In genomic region chr4:42344749-42345148, GRCh38 we compare ENCODE assay signal across 32 cellular contexts. TPM values are rescaled to one million over a fixed set of nuclear protein-coding genes. Genes with fewer than 3 reads are reported as not detected.
DNase-seq lines count a peak whose midpoint lies in the region; ATAC-seq, FAIRE-seq and TF ChIP-seq lines count a peak whose summit lies in the region.
"Had no signal": no experiment of that assay in that cellular context is flagged by ENCODE, and none has a peak within 500 bp of the region (broad histone marks: within the 10 kb centered on the region; RNA-seq: fewer than 3 reads in every experiment).

No MANE protein-coding gene starts in this region.

- no peak for TF ChIP-seq RAD21 in GM12878 (IDR thresholded peaks at IDR 0.05; ENCODE audit: insufficient read depth, low read depth, low read length)

- H3K9me3 ChIP-seq in GM12878 (replicated peaks; ENCODE audit: control insufficient read depth, insufficient read depth, low read length), result no peaks in the 10 kb centered on the region
- H3K9me3 ChIP-seq in mucosa of descending colon, result no peaks in the 10 kb centered on the region
- H3K9me3 ChIP-seq: A549, Caco-2, SJSA1 had no signal

- no peak overlapping the region for H3K27ac Mint-ChIP-seq in natural killer cell treated with Interleukin-12 subunit alpha and Interleukin-12 subunit beta and Interleukin-15 and Interleukin-18, amount 100 ng/mL, for 72 hours
- no peak overlapping the region for H3K27ac Mint-ChIP-seq in activated T-helper 1 cell treated with anti-CD3 and anti-CD28 coated beads, Interleukin-12 subunit alpha, Interleukin-12 subunit beta, Interleukin-2, Interleukin-4 antibody, amounts not matched to agents 30 ng/mL and 10 ng/mL and 1 ng/mL, durations not matched to agents 14 hours and 24 hours and 36 hours
- H3K27ac Mint-ChIP-seq: CD8-positive, alpha-beta T cell; H9 had no signal

- H4K20me1 ChIP-seq in GM12878 (ENCODE audit: control insufficient read depth, insufficient read depth), result no peaks in the 10 kb centered on the region

- in situ Hi-C loops in GM12878 (cut with MboI), result no loop called here

- no peaks in the 10 kb centered on the region for H3K4me1 Mint-ChIP-seq in natural killer cell treated with Interleukin-12 subunit alpha and Interleukin-12 subunit beta and Interleukin-15 and Interleukin-18, amount 100 ng/mL, for 72 hours (ENCODE audit: low read depth in 2 of 2)
- H3K4me1 Mint-ChIP-seq in activated T-helper 1 cell treated with anti-CD3 and anti-CD28 coated beads, Interleukin-12 subunit alpha, Interleukin-12 subunit beta, Interleukin-2, Interleukin-4 antibody, amounts not matched to agents 30 ng/mL and 10 ng/mL and 1 ng/mL, durations not matched to agents 14 hours and 24 hours and 36 hours (ENCODE audit: low read depth), result no peaks in the 10 kb centered on the region

- ATAC-seq in GM12878, result no peak
- ATAC-seq in mucosa of descending colon, result peak; percentile 39
- no peak for ATAC-seq in natural killer cell treated with Interleukin-12 subunit alpha and Interleukin-12 subunit beta and Interleukin-15 and Interleukin-18, amount 100 ng/mL, for 72 hours
- no peak for ATAC-seq in HG03469 (IDR thresholded peaks at IDR 0.05; ENCODE audit: unreplicated experiment)
- no peak for ATAC-seq in GM21447 (IDR thresholded peaks at IDR 0.05; ENCODE audit: unreplicated experiment)
- ATAC-seq: A549; CD8-positive, alpha-beta T cell had no signal

- peak overlapping the region; percentile 4; the same call in 1 of the 2 replicates for H2AFZ ChIP-seq in GM12878 (ENCODE audit: control insufficient read depth, low read depth, low read length)
- H2AFZ ChIP-seq: GM23248, PC-9 had no signal

- no peaks in the 10 kb centered on the region; a peak in 1 of 4 replicates for H3K27me3 ChIP-seq in GM12878 (replicated peaks in 1 of 2; ENCODE audit: control insufficient read depth in 2 of 2, insufficient read depth in 2 of 2, low read length in 1 of 2)
- H3K27me3 ChIP-seq: SJSA1 had no signal

- TF ChIP-seq EP300 in GM12878 (IDR thresholded peaks at IDR 0.05; ENCODE audit: borderline replicate concordance in 1 of 2, control insufficient read depth in 1 of 2, low read depth in 2 of 2, low read length in 2 of 2), result no peak

- no peak overlapping the region for H3K4me3 Mint-ChIP-seq in natural killer cell treated with Interleukin-12 subunit alpha and Interleukin-12 subunit beta and Interleukin-15 and Interleukin-18, amount 100 ng/mL, for 72 hours
- H3K4me3 Mint-ChIP-seq in activated T-helper 1 cell treated with anti-CD3 and anti-CD28 coated beads, Interleukin-12 subunit alpha, Interleukin-12 subunit beta, Interleukin-2, Interleukin-4 antibody, amounts not matched to agents 30 ng/mL and 10 ng/mL and 1 ng/mL, durations not matched to agents 14 hours and 24 hours and 36 hours, result no peak overlapping the region
- H3K4me3 Mint-ChIP-seq: CD8-positive, alpha-beta T cell; H9 had no signal

- H3K4me3 ChIP-seq in GM12878 (no peak overlapping the region), mucosa of descending colon (no peak overlapping the region)
- H3K4me3 ChIP-seq: A549, GM23248, PC-9, SJSA1 had no signal

- no peaks in the 10 kb centered on the region for H3K36me3 Mint-ChIP-seq in natural killer cell treated with Interleukin-12 subunit alpha and Interleukin-12 subunit beta and Interleukin-15 and Interleukin-18, amount 100 ng/mL, for 72 hours
- no peaks in the 10 kb centered on the region for H3K36me3 Mint-ChIP-seq in activated T-helper 1 cell treated with anti-CD3 and anti-CD28 coated beads, Interleukin-12 subunit alpha, Interleukin-12 subunit beta, Interleukin-2, Interleukin-4 antibody, amounts not matched to agents 30 ng/mL and 10 ng/mL and 1 ng/mL, durations not matched to agents 14 hours and 24 hours and 36 hours (ENCODE audit: low read depth)
- H3K36me3 Mint-ChIP-seq: CD8-positive, alpha-beta T cell had no signal

- CTCF ChIA-PET in GM12878 (lab: Yijun Ruan, JAX), result interaction anchor here (0.9 to 1.0 kb wide), 2 partner anchors 8 to 175 kb away, joined by 3 read pairs; no protein-coding TSS in a partner anchor

- POLR2A ChIA-PET in GM12878 (lab: Charles Lee), result no interaction called here

- no peak overlapping the region for H3K27ac ChIP-seq in GM12878 (ENCODE audit: control insufficient read depth, insufficient read depth)
- H3K27ac ChIP-seq: A549, C4-2B, GM23248, PC-9, SJSA1 had no signal

- DNase-seq in GM18507 (ENCODE audit: extremely low spot score, insufficient read length, low read depth) (no peak), GM12878 (ENCODE audit: low read depth, low spot score) (no peak), mucosa of descending colon (no peak)
- DNase-seq in natural killer cell treated with Interleukin-12 subunit alpha and Interleukin-12 subunit beta and Interleukin-15 and Interleukin-18, amount 100 ng/mL, for 72 hours (ENCODE audit: low spot score), result no peak
- DNase-seq in activated T-helper 1 cell treated with anti-CD3 and anti-CD28 coated beads, Interleukin-12 subunit alpha, Interleukin-12 subunit beta, Interleukin-2, Interleukin-4 antibody, amounts not matched to agents 30 ng/mL and 10 ng/mL and 1 ng/mL, durations not matched to agents 14 hours and 24 hours and 36 hours (ENCODE audit: low spot score), result no peak
- DNase-seq: Caco-2; CD8-positive, alpha-beta T cell; DMS 273 treated with DMSO at 0.1 percent for 48 hours; DMS79; GM23248; H9; Kasumi-1; MV-4-11; NCI-H1105; NCI-H1436 treated with DMSO at 0.1 percent for 48 hours; NCI-H187 treated with DMSO at 0.1 percent for 48 hours; NCI-H2107; NCI-H446; NCI-H524 treated with DMSO at 0.1 percent for 48 hours; NCI-H774; PC-9; Right ventricle myocardium superior; RPMI8226 had no signal

- FAIRE-seq in GM18507 (lab: Jason Lieb, UNC) (peak; percentile 48), GM12878 (lab: Jason Lieb, UNC) (peak; percentile 18)
- FAIRE-seq: A549, GM19239, HepG2 had no signal

- H3K9ac ChIP-seq in GM12878 (ENCODE audit: control insufficient read depth, insufficient read depth, low read length), result no peak overlapping the region
- H3K9ac ChIP-seq: GM23248 had no signal

- peaks cover 15% of the 10 kb centered on the region for H3K4me1 ChIP-seq in GM12878 (ENCODE audit: control insufficient read depth, insufficient read depth, low read length)
- H3K4me1 ChIP-seq in mucosa of descending colon (ENCODE audit: low read depth), result no peaks in the 10 kb centered on the region
- H3K4me1 ChIP-seq: A549, Caco-2, SJSA1 had no signal

- intact Hi-C loops in GM12878 (cut with micrococcal nuclease; ENCODE audit: unreplicated experiment), result loop anchor here (5.0 kb wide), 1 partner anchor 42 kb away; no protein-coding TSS in a partner anchor
- intact Hi-C loops in mucosa of descending colon (cut with DNase I, micrococcal nuclease), result no loop called here
- intact Hi-C loops in activated T-helper 1 cell treated with anti-CD3 and anti-CD28 coated beads, Interleukin-12 subunit alpha, Interleukin-12 subunit beta, Interleukin-2, Interleukin-4 antibody, amounts not matched to agents 30 ng/mL and 10 ng/mL and 1 ng/mL, durations not matched to agents 14 hours and 24 hours and 36 hours (cut with micrococcal nuclease), result no loop called here

- RAD21 ChIA-PET in GM12878 (lab: Charles Lee; ENCODE audit: unreplicated experiment), result no interaction called here

- no peak for TF ChIP-seq CTCF in GM12878 (IDR thresholded peaks at IDR 0.05 in 2 of 3, conservative IDR thresholded peaks at IDR 0.05 in 1 of 3; ENCODE audit: control insufficient read depth in 2 of 3, extremely low read depth in 1 of 3, insufficient read depth in 1 of 3, low read depth in 3 of 3, low read length in 3 of 3)
- no peak for TF ChIP-seq CTCF in mucosa of descending colon (IDR thresholded peaks at IDR 0.05)

- no peaks in the 10 kb centered on the region for H3K9me3 Mint-ChIP-seq in natural killer cell treated with Interleukin-12 subunit alpha and Interleukin-12 subunit beta and Interleukin-15 and Interleukin-18, amount 100 ng/mL, for 72 hours
- no peaks in the 10 kb centered on the region for H3K9me3 Mint-ChIP-seq in activated T-helper 1 cell treated with anti-CD3 and anti-CD28 coated beads, Interleukin-12 subunit alpha, Interleukin-12 subunit beta, Interleukin-2, Interleukin-4 antibody, amounts not matched to agents 30 ng/mL and 10 ng/mL and 1 ng/mL, durations not matched to agents 14 hours and 24 hours and 36 hours
- H3K9me3 Mint-ChIP-seq: CD8-positive, alpha-beta T cell; H9 had no signal

- H3K79me2 ChIP-seq in GM12878 (ENCODE audit: control insufficient read depth, insufficient read depth, low read length), result no peaks in the 10 kb centered on the region

- no TSS peak for BruUV-seq in GM12878 (replicated peaks; lab: Mats Ljungman, UMichigan)

- SMC1A ChIA-PET in GM12878 (lab: Charles Lee; ENCODE audit: uncharacterized antibody, unreplicated experiment), result interaction anchor here (1.4 to 1.5 kb wide), 2 partner anchors 8 to 10 kb away, joined by 3 to 4 read pairs; no protein-coding TSS in a partner anchor

- peak overlapping the region; percentile 64 for H3K4me2 ChIP-seq in GM12878 (ENCODE audit: control insufficient read depth, insufficient read depth)
- H3K4me2 ChIP-seq: A549, PC-9 had no signal

- peaks cover 7 to 23% of the 10 kb centered on the region in 2 donors for H3K27me3 Mint-ChIP-seq in natural killer cell treated with Interleukin-12 subunit alpha and Interleukin-12 subunit beta and Interleukin-15 and Interleukin-18, amount 100 ng/mL, for 72 hours
- H3K27me3 Mint-ChIP-seq in activated T-helper 1 cell treated with anti-CD3 and anti-CD28 coated beads, Interleukin-12 subunit alpha, Interleukin-12 subunit beta, Interleukin-2, Interleukin-4 antibody, amounts not matched to agents 30 ng/mL and 10 ng/mL and 1 ng/mL, durations not matched to agents 14 hours and 24 hours and 36 hours (ENCODE audit: insufficient read depth), result no peaks in the 10 kb centered on the region

- no peak for TF ChIP-seq POLR2A in GM12878 (IDR thresholded peaks at IDR 0.05; ENCODE audit: low read depth, low read length)

- no peaks in the 10 kb centered on the region for H3K36me3 ChIP-seq in GM12878 (ENCODE audit: control insufficient read depth in 2 of 2, insufficient read depth in 2 of 2, low read length in 1 of 2)
- no peaks in the 10 kb centered on the region for H3K36me3 ChIP-seq in mucosa of descending colon (ENCODE audit: low read depth)
- H3K36me3 ChIP-seq: SJSA1 had no signal

- 63% methylated on average over 2 of the region's 2 CpGs for WGBS in GM12878 (ENCODE audit: insufficient coverage, insufficient replicate concordance, low lambda C conversion rate, missing lambda C conversion rate)

RNA-seq across cellular contexts. Expression of gene SHISA3, which starts 52.5 kb away (rescaled TPM):
- total RNA-seq in GM12878 (2013; cell fraction: nucleolus; rRNA removed), result 0.19 TPM in 1 of 2 replicates, not detected in the other
- total RNA-seq in GM12878 (2014; rRNA removed) (4.4 and 4.9 TPM in 2 replicates), GM12878 (2014; rRNA removed; fragmentation: Illumina TruSeq; extraction: Trizol) (3.9 TPM in 2 replicates), GM12878 (2021) (6.3 and 6.6 TPM in 2 replicates), mucosa of descending colon (1 to 10 TPM in 2 of 3 donors, under 1 TPM in 1; 0.90 to 1.9 (median 1.6) TPM)
- 1.4 TPM for polyA plus RNA-seq in GM12878 (2011; ENCODE audit: low read depth)
- polyA plus RNA-seq in GM12878 (2011; rRNA removed) (0.03 TPM in 1 of 2 replicates, not detected in the other), GM12878 (2014; fragmentation: Illumina TruSeq; extraction: Trizol) (3.7 and 4.1 TPM in 2 replicates), GM12878 (2014; fragmentation: Nextera tagmentation; extraction: Ambion mirVana) (1 to 10 TPM; 1.9 to 4.6 TPM), GM12878 (2014; rRNA removed) (5.5 and 7.2 TPM in 2 replicates), GM12878 (2016; fragmentation: Nextera tagmentation; extraction: Ambion mirVana) (1 to 10 TPM; 3.9 to 4.9 TPM)
- polyA plus RNA-seq in GM12878 (2011; cell fraction: cytosol; rRNA removed), result 0.04 TPM in 1 of 2 replicates, not detected in the other
- polyA plus RNA-seq in GM12878 (2011; cell fraction: nucleus; rRNA removed), result not detected in 2 replicates
- polyA plus RNA-seq in GM12878 (2012), result 3.8 and 3.9 TPM in 2 replicates
- not detected in 2 replicates for polyA minus RNA-seq in GM12878 (2011; rRNA and poly(A)+ RNA removed)
- polyA minus RNA-seq in GM12878 (2011; cell fraction: cytosol; rRNA and poly(A)+ RNA removed), result not detected in 2 replicates
- not detected in 2 replicates for polyA minus RNA-seq in GM12878 (2011; cell fraction: nucleus; rRNA and poly(A)+ RNA removed)
- total RNA-seq in natural killer cell treated with Interleukin-12 subunit alpha and Interleukin-12 subunit beta and Interleukin-15 and Interleukin-18, amount 100 ng/mL, for 72 hours, result under 1 TPM in 1 of 2 donors, not detected in 1; 0.14 TPM
- total RNA-seq in activated T-helper 1 cell treated with anti-CD3 and anti-CD28 coated beads, Interleukin-12 subunit alpha, Interleukin-12 subunit beta, Interleukin-2, Interleukin-4 antibody, amounts not matched to agents 30 ng/mL and 10 ng/mL and 1 ng/mL, durations not matched to agents 14 hours and 24 hours and 36 hours, result not detected in 2 replicates
- total RNA-seq: Caco-2; CD8-positive, alpha-beta T cell; HepG2; HT1080; MCF 10A; PC-9 had no signal
- polyA plus RNA-seq: A549, HepG2 had no signal
